8 cellular contexts compared by ENCODE assay signal in the genomic region with DNA sequence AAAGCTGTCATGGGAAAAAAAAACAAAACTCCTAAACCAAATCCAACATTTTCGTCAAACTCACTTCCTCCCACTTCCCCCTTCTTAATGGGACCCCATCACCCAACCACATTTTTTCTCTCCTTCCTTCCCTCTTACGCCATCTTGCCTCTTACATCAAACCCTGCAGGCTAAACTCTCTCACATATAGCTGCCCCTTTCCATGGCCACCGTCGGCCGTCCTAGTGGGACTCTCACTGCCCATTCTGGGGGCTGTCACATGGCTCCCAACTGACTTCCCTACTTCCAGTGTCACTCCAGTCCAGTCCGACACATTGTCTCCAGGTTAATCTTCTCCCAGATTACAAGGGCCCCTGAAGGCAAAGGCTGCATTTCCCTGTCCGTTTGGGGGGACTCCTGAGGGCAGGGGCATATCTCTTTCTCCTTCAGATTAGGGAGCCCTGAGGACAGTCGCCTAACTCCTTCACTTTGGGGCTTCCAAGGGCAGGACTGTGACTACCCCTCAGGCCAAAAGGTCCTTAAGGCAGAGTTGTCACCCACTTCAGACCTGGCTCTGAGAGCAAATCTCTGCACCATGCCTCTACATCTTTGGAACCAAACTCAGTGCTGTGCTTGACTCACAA. TPM values are rescaled to one million over a fixed set of nuclear protein-coding genes. Genes with fewer than 3 reads are reported as not detected.
DNase-seq lines count a peak whose midpoint lies in the region; ATAC-seq and TF ChIP-seq lines count a peak whose summit lies in the region.

No MANE protein-coding gene starts in this region.

- peak; percentile 8 for ATAC-seq in GM21360 (IDR thresholded peaks at IDR 0.05; ENCODE audit: unreplicated experiment)
- ATAC-seq in natural killer cell, result no peak
- no peak for ATAC-seq in GM18505 (IDR thresholded peaks at IDR 0.05; ENCODE audit: unreplicated experiment)

- no peaks in the 10 kb centered on the region for H3K27me3 Mint-ChIP-seq in natural killer cell (ENCODE audit: low read depth in 2 of 2)

- peak overlapping the region; percentile 84 for H3K4me3 ChIP-seq in LNCaP clone FGC (ENCODE audit: low read depth, low read length)
- H3K4me3 ChIP-seq in breast epithelium, result peak overlapping the region; percentile 44 to 84 (median 77)

- TF ChIP-seq CTCF in LNCaP clone FGC (IDR thresholded peaks at IDR 0.05; ENCODE audit: control insufficient read depth, extremely low read depth, insufficient read depth), result no peak
- no peak for TF ChIP-seq CTCF in breast epithelium (IDR thresholded peaks at IDR 0.05)
- TF ChIP-seq CTCF in natural killer cell (IDR thresholded peaks at IDR 0.05), result no peak

- peak overlapping the region; percentile 81 to 97 for H3K27ac Mint-ChIP-seq in natural killer cell

- peaks cover 12 to 33% of the 10 kb centered on the region in 2 donors for H3K4me1 Mint-ChIP-seq in natural killer cell

- DNase-seq in LNCaP clone FGC (ENCODE audit: low read depth) (no peak), breast epithelium (ENCODE audit: low spot score in 2 of 2) (no peak), natural killer cell (no peak), HT-29 (ENCODE audit: low spot score) (no peak), cerebellar cortex (ENCODE audit: low spot score) (no peak), superior temporal gyrus (ENCODE audit: extremely low spot score) (no peak)

- H3K27me3 ChIP-seq in breast epithelium, result no peaks in the 10 kb centered on the region

- H3K9me3 Mint-ChIP-seq in natural killer cell, result no peaks in the 10 kb centered on the region

- intact Hi-C loops in breast epithelium (cut with DNase I; ENCODE audit: low total_unique reads) (no loop called here), natural killer cell (cut with micrococcal nuclease) (no loop called here)

- H3K4me1 ChIP-seq in breast epithelium, result peaks cover 0 to 8% of the 10 kb centered on the region in 2 donors

- no peaks in the 10 kb centered on the region for H3K36me3 ChIP-seq in breast epithelium

- no peaks in the 10 kb centered on the region for H3K9me3 ChIP-seq in breast epithelium

- peak overlapping the region; percentile 100 for H3K4me3 Mint-ChIP-seq in natural killer cell

- TF ChIP-seq POLR2A in breast epithelium (IDR thresholded peaks at IDR 0.05), result no peak
- TF ChIP-seq POLR2A in GM18505 (IDR thresholded peaks at IDR 0.05; ENCODE audit: borderline replicate concordance, extremely low read depth, insufficient read depth, insufficient read length), result no peak

- no peaks in the 10 kb centered on the region for H3K36me3 Mint-ChIP-seq in natural killer cell

- peak overlapping the region; percentile 56 to 67 for H3K27ac ChIP-seq in breast epithelium

RNA-seq across cellular contexts. Expression of a gene that starts 0.7 kb away (rescaled TPM):
- total RNA-seq in breast epithelium (10 to 100 TPM; 15.0 to 25.5 (median 24.9) TPM), natural killer cell (10 to 100 TPM; 22.7 to 32.0 (median 31.7) TPM)
- total RNA-seq in HT-29 (2014; rRNA removed; shearing (Covaris generic)), result 22.0 and 26.8 TPM in 2 replicates

RNA-seq across cellular contexts. Expression of a gene that starts 12.0 kb away (rescaled TPM):
- total RNA-seq in breast epithelium (10 to 100 TPM in 2 of 3 donors, 1 to 10 TPM in 1; 8.3 to 12.8 (median 12.3) TPM), natural killer cell (100 to 1,000 TPM; 454 to 485 (median 482) TPM)
- total RNA-seq in HT-29 (2014; rRNA removed; shearing (Covaris generic)), result 1.5 and 2.1 TPM in 2 replicates

RNA-seq across cellular contexts. Expression of a gene that starts 25.9 kb away (rescaled TPM):
- total RNA-seq in breast epithelium (10 to 100 TPM; 27.5 to 55.7 (median 50.1) TPM), natural killer cell (100 to 1,000 TPM; 396 to 488 (median 437) TPM)
- 172 and 198 TPM in 2 replicates for total RNA-seq in HT-29 (2014; rRNA removed; shearing (Covaris generic))

RNA-seq across cellular contexts. Expression of a gene that starts 48.2 kb away (rescaled TPM):
- under 1 TPM in 1 of 3 donors, not detected in 2; 0.66 TPM for total RNA-seq in breast epithelium
- total RNA-seq in natural killer cell, result 1 to 10 TPM; 2.5 to 5.8 (median 3.2) TPM
- 32.7 and 49.4 TPM in 2 replicates for total RNA-seq in HT-29 (2014; rRNA removed; shearing (Covaris generic))

Comparison
In these comparisons a context has a peak if more than half of its experiments do, and no peak if none do; other contexts are left out.
1. RNA of a gene that starts 12.0 kb away (total RNA-seq): 454 to 485 TPM in natural killer cell; 8.3 to 12.8 TPM in breast epithelium and 1.5 to 2.1 TPM in HT-29; every median in the first group is over 10 times any median in the second.